ENCODE assay signal across 13 cellular contexts in the genomic region with DNA sequence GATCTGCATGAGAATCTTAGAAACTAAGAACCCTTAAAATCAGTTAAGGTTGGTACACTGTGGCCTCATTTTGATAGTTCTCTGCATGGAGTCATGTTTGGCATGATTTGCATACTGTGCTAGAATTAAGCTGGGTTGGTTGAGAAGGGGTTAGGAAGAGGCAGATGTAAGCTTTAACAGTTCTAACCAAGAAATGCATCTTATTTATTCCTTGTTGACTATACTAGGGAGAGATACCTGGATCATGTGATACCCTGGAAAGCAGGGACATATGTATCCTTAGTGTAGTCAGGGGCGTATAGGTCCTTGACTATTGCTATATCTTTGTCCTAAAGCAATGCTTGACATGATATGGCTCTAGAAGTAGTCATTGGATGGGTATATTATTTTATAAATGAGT. TPM values are rescaled to one million over a fixed set of nuclear protein-coding genes. Genes with fewer than 3 reads are reported as not detected.
"Had no signal": no experiment of that assay in that cellular context is flagged by ENCODE, and none has a peak within 500 bp of the region (broad histone marks: within the 10 kb centered on the region; RNA-seq: fewer than 3 reads in every experiment).

No MANE protein-coding gene starts in this region.

- DNase-seq: activated CD4-positive, alpha-beta T cell treated with anti-CD3 and anti-CD28 coated beads for 1 hour; activated gamma-delta T cell treated with Interleukin-2 at 50 U/mL for 16 hours; foreskin melanocyte; head of caudate nucleus; left lung; ovary; stimulated activated CD4-positive, alpha-beta T cell treated with anti-CD3 and anti-CD28 coated beads, Interleukin-2, amount 100 ng/mL, for 48 hours; SW 1271; testis; upper lobe of right lung had no signal

- H3K9me3 Mint-ChIP-seq: neural crest cell; stimulated activated naive CD8-positive, alpha-beta T cell treated with anti-CD3 and anti-CD28 coated beads, Interleukin-15, Interleukin-2, amounts not matched to agents 100 ng/mL and 50 ng/mL, for 24 hours had no signal

- H3K27me3 ChIP-seq: left lung, ovary, testis, upper lobe of right lung had no signal

- H3K27me3 Mint-ChIP-seq: stimulated activated naive CD8-positive, alpha-beta T cell treated with anti-CD3 and anti-CD28 coated beads, Interleukin-15, Interleukin-2, amounts not matched to agents 100 ng/mL and 50 ng/mL, for 24 hours had no signal

- H3K4me3 Mint-ChIP-seq: neural crest cell; stimulated activated naive CD8-positive, alpha-beta T cell treated with anti-CD3 and anti-CD28 coated beads, Interleukin-15, Interleukin-2, amounts not matched to agents 100 ng/mL and 50 ng/mL, for 24 hours had no signal

- H3K27ac ChIP-seq: left lung, ovary, testis, upper lobe of right lung had no signal

- ATAC-seq: left lung, upper lobe of right lung had no signal

- H3K36me3 ChIP-seq: ovary had no signal

- H3K9me3 ChIP-seq: left lung, ovary, testis, upper lobe of right lung had no signal

- H3K4me3 ChIP-seq: left lung, ovary, testis, upper lobe of right lung had no signal

RNA-seq across cellular contexts. Expression of a gene that starts 49.4 kb away (rescaled TPM):
- total RNA-seq: endothelial cell of umbilical vein had no signal
